In genomic region chr14:74946659-74947281, GRCh38 we compare ENCODE assay signal across 10 cellular contexts. TPM values are rescaled to one million over a fixed set of nuclear protein-coding genes. Genes with fewer than 3 reads are reported as not detected.
DNase-seq lines count a peak whose midpoint lies in the region; ATAC-seq, FAIRE-seq and TF ChIP-seq lines count a peak whose summit lies in the region.
"Had no signal": no experiment of that assay in that cellular context is flagged by ENCODE, and none has a peak within 500 bp of the region (broad histone marks: within the 10 kb centered on the region; RNA-seq: fewer than 3 reads in every experiment).

No MANE protein-coding gene starts in this region.

- H3K4me1 Mint-ChIP-seq in activated B cell treated with CpG ODN at 0.5 μM for 24 hours (peaks cover 27% of the 10 kb centered on the region), glutamatergic neuron (ENCODE audit: low read depth, unreplicated experiment) (peaks cover 11% of the 10 kb centered on the region)
- H3K4me1 Mint-ChIP-seq in stimulated activated effector memory CD8-positive, alpha-beta T cell treated with anti-CD3 and anti-CD28 coated beads, Interleukin-12 subunit alpha, Interleukin-12 subunit beta, amount 100 ng/mL, for 72 hours = peaks cover 29% of the 10 kb centered on the region

- H3K27ac Mint-ChIP-seq in activated B cell treated with CpG ODN at 0.5 μM for 24 hours = no peak overlapping the region
- no peak overlapping the region for H3K27ac Mint-ChIP-seq in glutamatergic neuron (ENCODE audit: unreplicated experiment)
- peak overlapping the region; percentile 91 for H3K27ac Mint-ChIP-seq in stimulated activated effector memory CD8-positive, alpha-beta T cell treated with anti-CD3 and anti-CD28 coated beads, Interleukin-12 subunit alpha, Interleukin-12 subunit beta, amount 100 ng/mL, for 72 hours
- H3K27ac Mint-ChIP-seq: activated naive CD8-positive, alpha-beta T cell treated with anti-CD3 and anti-CD28 coated beads for 36 hours had no signal

- DNase-seq in activated B cell treated with CpG ODN at 0.5 μM for 24 hours (no peak), glutamatergic neuron (no peak), small intestine (no peak), activated T-cell treated with anti-CD3 and anti-CD28 coated beads for 4 hours (no peak), H7 (no peak), COR-L47 (lab: John Stamatoyannopoulos, UW) (no peak)
- no peak for DNase-seq in stimulated activated effector memory CD8-positive, alpha-beta T cell treated with anti-CD3 and anti-CD28 coated beads, Interleukin-12 subunit alpha, Interleukin-12 subunit beta, amount 100 ng/mL, for 72 hours (ENCODE audit: low spot score in 2 of 2)

- CTCF ChIA-PET in activated B cell treated with CpG ODN at 0.5 μM for 24 hours (lab: Charles Lee) = interaction anchor here (0.6 to 4.2 kb wide), 6 partner anchors 10 to 141 kb away, joined by 3 to 26 read pairs (median 6); partner anchors contain the start of gene EIF2B2

- no peak for FAIRE-seq in small intestine (lab: Jason Lieb, UNC)

- peak; percentile 26 for ATAC-seq in activated B cell treated with CpG ODN at 0.5 μM for 24 hours (ENCODE audit: low read depth)
- no peak for ATAC-seq in stimulated activated effector memory CD8-positive, alpha-beta T cell treated with anti-CD3 and anti-CD28 coated beads, Interleukin-12 subunit alpha, Interleukin-12 subunit beta, amount 100 ng/mL, for 72 hours

- 24 to 37% (median 37%) methylated on average over 5 of the region's 5 CpGs for WGBS in small intestine, 3 donors

- POLR2A ChIA-PET in activated B cell treated with CpG ODN at 0.5 μM for 24 hours (lab: Charles Lee) = interaction anchor here (1.8 kb wide), 1 partner anchor 24 kb away, joined by 7 read pairs; the partner anchor contains the start of gene RPS6KL1

- H3K36me3 ChIP-seq in small intestine (ENCODE audit: control insufficient read depth in 2 of 2, insufficient read depth in 2 of 2, low read length in 2 of 2) (no peaks in the 10 kb centered on the region), H7 (replicated peaks; ENCODE audit: control insufficient read depth, insufficient read depth, low read length) (no peaks in the 10 kb centered on the region)

- H3K4me1 ChIP-seq in small intestine (ENCODE audit: control insufficient read depth in 2 of 2, insufficient read depth in 1 of 2, low read depth in 1 of 2, low read length in 1 of 2) = peaks cover 0 to 5% of the 10 kb centered on the region in 2 donors

- TF ChIP-seq POLR2A in GM19099 (IDR thresholded peaks at IDR 0.05; ENCODE audit: extremely low read depth, insufficient read length, low read depth) = peak; percentile 9

- intact Hi-C loops in activated B cell treated with CpG ODN at 0.5 μM for 24 hours (cut with micrococcal nuclease) = loop anchor here (1.0 to 10.0 kb wide), 6 partner anchors 16 to 452 kb away; partner anchors contain the start of genes EIF2B2, ISCA2 and NPC2

- H3K27ac ChIP-seq in small intestine (ENCODE audit: low read depth in 1 of 2, low read length in 1 of 2) = no peak overlapping the region

- TF ChIP-seq CTCF in activated B cell treated with CpG ODN at 0.5 μM for 24 hours (IDR thresholded peaks at IDR 0.05) = no peak
- peak; percentile 50 for TF ChIP-seq CTCF in glutamatergic neuron (IDR thresholded peaks at IDR 0.05; ENCODE audit: partially characterized antibody, unreplicated experiment)

- H3K27me3 Mint-ChIP-seq in activated B cell treated with CpG ODN at 0.5 μM for 24 hours = peaks cover 2% of the 10 kb centered on the region
- H3K27me3 Mint-ChIP-seq in glutamatergic neuron (ENCODE audit: unreplicated experiment) = peaks cover 8% of the 10 kb centered on the region
- H3K27me3 Mint-ChIP-seq: activated naive CD8-positive, alpha-beta T cell treated with anti-CD3 and anti-CD28 coated beads for 36 hours had no signal

- no peaks in the 10 kb centered on the region for H3K9me3 Mint-ChIP-seq in activated B cell treated with CpG ODN at 0.5 μM for 24 hours
- H3K9me3 Mint-ChIP-seq in glutamatergic neuron (ENCODE audit: unreplicated experiment) = peaks cover 4% of the 10 kb centered on the region
- no peaks in the 10 kb centered on the region for H3K9me3 Mint-ChIP-seq in stimulated activated effector memory CD8-positive, alpha-beta T cell treated with anti-CD3 and anti-CD28 coated beads, Interleukin-12 subunit alpha, Interleukin-12 subunit beta, amount 100 ng/mL, for 72 hours
- H3K9me3 Mint-ChIP-seq: activated naive CD8-positive, alpha-beta T cell treated with anti-CD3 and anti-CD28 coated beads for 36 hours; H9 had no signal

- H3K36me3 Mint-ChIP-seq in activated B cell treated with CpG ODN at 0.5 μM for 24 hours (ENCODE audit: low read depth) (no peaks in the 10 kb centered on the region), glutamatergic neuron (ENCODE audit: unreplicated experiment) (no peaks in the 10 kb centered on the region)
- H3K36me3 Mint-ChIP-seq in stimulated activated effector memory CD8-positive, alpha-beta T cell treated with anti-CD3 and anti-CD28 coated beads, Interleukin-12 subunit alpha, Interleukin-12 subunit beta, amount 100 ng/mL, for 72 hours = no peaks in the 10 kb centered on the region
- H3K36me3 Mint-ChIP-seq: activated naive CD8-positive, alpha-beta T cell treated with anti-CD3 and anti-CD28 coated beads for 36 hours had no signal

- H3K9me3 ChIP-seq in small intestine (ENCODE audit: control insufficient read depth, low read depth) = no peaks in the 10 kb centered on the region

- no peak overlapping the region for H3K4me3 ChIP-seq in small intestine (ENCODE audit: low read depth in 1 of 2, low read length in 2 of 2)
- H3K4me3 ChIP-seq in H7 (ENCODE audit: insufficient read depth, low read depth, low read length) = no peak overlapping the region

- peak overlapping the region; percentile 58 for H3K4me3 Mint-ChIP-seq in activated B cell treated with CpG ODN at 0.5 μM for 24 hours
- no peak overlapping the region for H3K4me3 Mint-ChIP-seq in glutamatergic neuron (ENCODE audit: unreplicated experiment)
- peak overlapping the region; percentile 19 for H3K4me3 Mint-ChIP-seq in stimulated activated effector memory CD8-positive, alpha-beta T cell treated with anti-CD3 and anti-CD28 coated beads, Interleukin-12 subunit alpha, Interleukin-12 subunit beta, amount 100 ng/mL, for 72 hours
- H3K4me3 Mint-ChIP-seq: activated naive CD8-positive, alpha-beta T cell treated with anti-CD3 and anti-CD28 coated beads for 36 hours had no signal

- H3K27me3 ChIP-seq in small intestine (ENCODE audit: control insufficient read depth in 2 of 2, insufficient read depth in 2 of 2, low read length in 2 of 2) (no peaks in the 10 kb centered on the region), H7 (ENCODE audit: control insufficient read depth, insufficient read depth, low read length) (no peaks in the 10 kb centered on the region)

RNA-seq across cellular contexts. Expression of gene PGF, which starts 8.6 kb away (rescaled TPM):
- total RNA-seq in activated B cell treated with CpG ODN at 0.5 μM for 24 hours = not detected in 2 replicates
- total RNA-seq in glutamatergic neuron (ENCODE audit: unreplicated experiment) = 7.9 TPM
- 10 to 100 TPM in 1 of 3 donors, 1 to 10 TPM in 2; 1.6 to 14.0 (median 3.2) TPM for polyA plus RNA-seq in small intestine
- 4.6 and 6.9 TPM in 2 replicates for total RNA-seq in H7 (2014; rRNA removed; shearing (Covaris generic))

RNA-seq across cellular contexts. Expression of gene RPS6KL1, which starts 23.7 kb away (rescaled TPM):
- total RNA-seq in activated B cell treated with CpG ODN at 0.5 μM for 24 hours (5.2 and 7.0 TPM in 2 replicates), glutamatergic neuron (ENCODE audit: unreplicated experiment) (248 TPM)
- polyA plus RNA-seq in small intestine = 1 to 10 TPM; 1.8 to 3.5 (median 3.4) TPM
- total RNA-seq in H7 (2014; rRNA removed; shearing (Covaris generic)) = 5.4 and 12.4 TPM in 2 replicates

RNA-seq across cellular contexts. Expression of gene EIF2B2, which starts 56.0 kb away (rescaled TPM):
- total RNA-seq in activated B cell treated with CpG ODN at 0.5 μM for 24 hours (36.6 and 37.2 TPM in 2 replicates), glutamatergic neuron (ENCODE audit: unreplicated experiment) (39.6 TPM)
- 10 to 100 TPM; 41.8 to 50.8 (median 47.8) TPM for polyA plus RNA-seq in small intestine
- 50.5 and 51.8 TPM in 2 replicates for total RNA-seq in H7 (2014; rRNA removed; shearing (Covaris generic))

Comparison
In these comparisons a context has a peak if more than half of its experiments do, and no peak if none do; other contexts are left out.
1. RNA of gene RPS6KL1, which starts 23.7 kb away (total RNA-seq): 248 TPM in glutamatergic neuron (single experiment); 5.4 to 12.4 TPM in H7 and 5.2 to 7.0 TPM in activated B cell treated with CpG ODN at 0.5 μM for 24 hours; every median in the first group is over 10 times any median in the second.